In genomic region chr1:66283583-66284041, GRCh38 we compare ENCODE assay signal across 9 cellular contexts.
DNase-seq lines count a peak whose midpoint lies in the region; ATAC-seq, FAIRE-seq and TF ChIP-seq lines count a peak whose summit lies in the region.
"Had no signal": no experiment of that assay in that cellular context is flagged by ENCODE, and none has a peak within 500 bp of the region (broad histone marks: within the 10 kb centered on the region; RNA-seq: fewer than 3 reads in every experiment).

No MANE protein-coding gene starts in this region.

- peak overlapping the region; percentile 35 for H3K4me3 Mint-ChIP-seq in activated CD8-positive, alpha-beta T cell treated with anti-CD3 and anti-CD28 coated beads for 36 hours

- CTCF ChIA-PET in A549 (lab: Yijun Ruan, JAX): interaction anchor here (2.1 kb wide), 1 partner anchor 31 kb away, joined by 6 read pairs; no protein-coding TSS in a partner anchor
- CTCF ChIA-PET in activated CD8-positive, alpha-beta T cell treated with anti-CD3 and anti-CD28 coated beads for 36 hours (lab: Charles Lee): interaction anchor here (0.9 to 3.2 kb wide), 10 partner anchors 9 to 162 kb away, joined by 3 to 19 read pairs (median 5); no protein-coding TSS in a partner anchor

- TF ChIP-seq RAD21 in A549 (conservative IDR thresholded peaks at IDR 0.05 in 1 of 2, IDR thresholded peaks at IDR 0.05 in 1 of 2): no peak

- TF ChIP-seq CTCF in A549 (IDR thresholded peaks at IDR 0.05) (no peak), ovary (IDR thresholded peaks at IDR 0.05) (no peak)
- no peak for TF ChIP-seq CTCF in activated CD8-positive, alpha-beta T cell treated with anti-CD3 and anti-CD28 coated beads for 36 hours (IDR thresholded peaks at IDR 0.05)

- H3K27me3 Mint-ChIP-seq in activated CD8-positive, alpha-beta T cell treated with anti-CD3 and anti-CD28 coated beads for 36 hours: no peaks in the 10 kb centered on the region

- H3K4me2 ChIP-seq in A549: no peak overlapping the region

- DNase-seq in A549 (ENCODE audit: low read depth in 1 of 2, low spot score in 1 of 2) (no peak), epidermal melanocyte (ENCODE audit: insufficient read length, low spot score) (no peak), ovary (no peak), NCI-H2107 treated with DMSO at 0.1 percent for 48 hours (lab: John Stamatoyannopoulos, UW; ENCODE audit: unreplicated experiment) (no peak), T-helper 9 cell (no peak)
- DNase-seq in activated CD8-positive, alpha-beta T cell treated with anti-CD3 and anti-CD28 coated beads for 36 hours: peak; percentile 68
- DNase-seq: uterus had no signal

- H3K27me3 ChIP-seq in ovary: no peaks in the 10 kb centered on the region
- H3K27me3 ChIP-seq: uterus had no signal

- peaks cover 87% of the 10 kb centered on the region for H3K4me1 Mint-ChIP-seq in activated CD8-positive, alpha-beta T cell treated with anti-CD3 and anti-CD28 coated beads for 36 hours (ENCODE audit: low read depth)

- H3K4me3 ChIP-seq in A549 (no peak overlapping the region), ovary (no peak overlapping the region)
- H3K4me3 ChIP-seq: uterus had no signal

- peaks cover 59% of the 10 kb centered on the region for H3K4me1 ChIP-seq in A549
- H3K4me1 ChIP-seq in ovary (ENCODE audit: insufficient read depth): no peaks in the 10 kb centered on the region
- H3K4me1 ChIP-seq: uterus had no signal

- POLR2A ChIA-PET in A549 (lab: Yijun Ruan, JAX): no interaction called here
- POLR2A ChIA-PET in activated CD8-positive, alpha-beta T cell treated with anti-CD3 and anti-CD28 coated beads for 36 hours (lab: Charles Lee): interaction anchor here (0.6 to 7.4 kb wide), 8 partner anchors 10 to 64 kb away, joined by 3 to 69 read pairs (median 4); no protein-coding TSS in a partner anchor

- H3K27ac ChIP-seq in A549 (peak overlapping the region; percentile 78 to 81; a peak in 5 of 6 replicates), ovary (no peak overlapping the region)
- H3K27ac ChIP-seq: uterus had no signal

- intact Hi-C loops in activated CD8-positive, alpha-beta T cell treated with anti-CD3 and anti-CD28 coated beads for 36 hours (cut with micrococcal nuclease): loop anchor here (1.0 to 10.0 kb wide), 3 partner anchors 8 to 651 kb away; no protein-coding TSS in a partner anchor
- intact Hi-C loops in ovary (cut with DNase I): no loop called here

- TF ChIP-seq POLR2A in A549 (IDR thresholded peaks at IDR 0.05; ENCODE audit: low read length) (no peak), ovary (IDR thresholded peaks at IDR 0.05) (no peak)

- 92% methylated on average over 3 of the region's 3 CpGs for WGBS in A549 (ENCODE audit: missing lambda C conversion rate)
- WGBS in ovary, 3 donors: 90 to 93% (median 90%) methylated on average over 3 of the region's 3 CpGs

- H3K9me3 ChIP-seq in A549 (no peaks in the 10 kb centered on the region), ovary (no peaks in the 10 kb centered on the region)
- H3K9me3 ChIP-seq: uterus had no signal

- H3K27ac Mint-ChIP-seq in activated CD8-positive, alpha-beta T cell treated with anti-CD3 and anti-CD28 coated beads for 36 hours: peak overlapping the region; percentile 89

- no peak for ATAC-seq in A549
- peak; percentile 35 for ATAC-seq in GM19324 (IDR thresholded peaks at IDR 0.05; ENCODE audit: low FRiP score, unreplicated experiment)
- peak; percentile 49 for ATAC-seq in HG03060 (IDR thresholded peaks at IDR 0.05; ENCODE audit: low read depth, unreplicated experiment)
- ATAC-seq in activated CD8-positive, alpha-beta T cell treated with anti-CD3 and anti-CD28 coated beads for 36 hours: peak; percentile 57

- H3K36me3 ChIP-seq in ovary: no peaks in the 10 kb centered on the region
- H3K36me3 ChIP-seq: uterus had no signal

- FAIRE-seq in A549 (lab: Jason Lieb, UNC): no peak

- no peak for TF ChIP-seq EP300 in A549 (IDR thresholded peaks at IDR 0.05)
- no peak for TF ChIP-seq EP300 in ovary (IDR thresholded peaks at IDR 0.05)

- H3K9me3 Mint-ChIP-seq in activated CD8-positive, alpha-beta T cell treated with anti-CD3 and anti-CD28 coated beads for 36 hours: peaks cover 2% of the 10 kb centered on the region

- no peaks in the 10 kb centered on the region for H3K36me3 Mint-ChIP-seq in activated CD8-positive, alpha-beta T cell treated with anti-CD3 and anti-CD28 coated beads for 36 hours (ENCODE audit: low read depth)

TF ChIP-seq in A549, 52 proteins besides CTCF, POLR2A, EP300 and RAD21:
- no peak for TF ChIP-seq KDM5A (IDR thresholded peaks at IDR 0.05)
- no peak for TF ChIP-seq NPAS2 (CRISPR knock-in tag; IDR thresholded peaks at IDR 0.05; ENCODE audit: borderline replicate concordance)
- no peak for TF ChIP-seq FOSB (CRISPR knock-in tag; IDR thresholded peaks at IDR 0.05)
- no peak for TF ChIP-seq GATA3 (IDR thresholded peaks at IDR 0.05; ENCODE audit: borderline replicate concordance)
- no peak for TF ChIP-seq HOXA7 (CRISPR knock-in tag; IDR thresholded peaks at IDR 0.05)
- no peak for TF ChIP-seq ZFP36 (IDR thresholded peaks at IDR 0.05; ENCODE audit: borderline replicate concordance, partially characterized antibody)
- no peak for TF ChIP-seq MYC (IDR thresholded peaks at IDR 0.05; ENCODE audit: borderline replicate concordance, low read length)
- no peak for TF ChIP-seq RCOR1 (IDR thresholded peaks at IDR 0.05; ENCODE audit: low read depth, low read length)
- no peak for TF ChIP-seq REST (IDR thresholded peaks at IDR 0.05)
TF ChIP-seq in A549: peak in this region for 0.

Comparison
In these comparisons a context has a peak if more than half of its experiments do, and no peak if none do; other contexts are left out.
1. ATAC-seq: peak in GM19324 (single experiment), HG03060 (single experiment) and activated CD8-positive, alpha-beta T cell treated with anti-CD3 and anti-CD28 coated beads for 36 hours (single experiment); none in A549 (0 of 2).
2. H3K27ac ChIP-seq: peak in A549 (2 of 2); none in ovary (0 of 2).